In the genomic region with DNA sequence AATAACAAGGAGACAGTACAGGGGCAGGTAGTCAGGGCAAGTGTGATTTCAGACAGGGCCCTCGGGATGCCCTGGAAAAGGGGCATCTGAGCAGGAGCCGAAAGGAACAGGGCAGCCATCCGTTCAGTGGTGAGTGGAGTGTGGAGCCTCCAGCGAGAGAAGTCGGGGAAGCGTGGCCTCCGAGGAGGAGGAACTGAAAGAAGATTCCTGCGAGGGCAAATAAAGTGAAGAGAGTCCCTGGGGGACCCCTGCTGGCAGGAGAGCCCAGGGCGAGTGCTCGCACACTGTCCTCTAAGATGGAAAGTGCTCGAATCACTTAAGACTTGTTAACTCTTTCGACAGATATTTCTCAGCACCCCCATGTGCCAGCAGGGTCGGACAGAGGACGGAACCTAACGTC, we compare ENCODE assay signal across 1 cellular context.
TF ChIP-seq lines count a peak whose summit lies in the region.

No MANE protein-coding gene starts in this region.

TF ChIP-seq in HepG2, 621 proteins besides CTCF, POLR2A, EP300 and RAD21 (continued from another document):
- TF ChIP-seq, protein P1, sequence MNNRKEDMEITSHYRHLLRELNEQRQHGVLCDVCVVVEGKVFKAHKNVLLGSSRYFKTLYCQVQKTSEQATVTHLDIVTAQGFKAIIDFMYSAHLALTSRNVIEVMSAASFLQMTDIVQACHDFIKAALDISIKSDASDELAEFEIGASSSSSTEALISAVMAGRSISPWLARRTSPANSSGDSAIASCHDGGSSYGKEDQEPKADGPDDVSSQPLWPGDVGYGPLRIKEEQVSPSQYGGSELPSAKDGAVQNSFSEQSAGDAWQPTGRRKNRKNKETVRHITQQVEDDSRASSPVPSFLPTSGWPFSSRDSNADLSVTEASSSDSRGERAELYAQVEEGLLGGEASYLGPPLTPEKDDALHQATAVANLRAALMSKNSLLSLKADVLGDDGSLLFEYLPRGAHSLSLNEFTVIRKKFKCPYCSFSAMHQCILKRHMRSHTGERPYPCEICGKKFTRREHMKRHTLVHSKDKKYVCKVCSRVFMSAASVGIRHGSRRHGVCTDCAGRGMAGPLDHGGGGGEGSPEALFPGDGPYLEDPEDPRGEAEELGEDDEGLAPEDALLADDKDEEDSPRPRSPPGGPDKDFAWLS (CRISPR knock-in tag; IDR thresholded peaks at IDR 0.05; ENCODE audit: borderline replicate concordance): no peak
- TF ChIP-seq, protein P2, sequence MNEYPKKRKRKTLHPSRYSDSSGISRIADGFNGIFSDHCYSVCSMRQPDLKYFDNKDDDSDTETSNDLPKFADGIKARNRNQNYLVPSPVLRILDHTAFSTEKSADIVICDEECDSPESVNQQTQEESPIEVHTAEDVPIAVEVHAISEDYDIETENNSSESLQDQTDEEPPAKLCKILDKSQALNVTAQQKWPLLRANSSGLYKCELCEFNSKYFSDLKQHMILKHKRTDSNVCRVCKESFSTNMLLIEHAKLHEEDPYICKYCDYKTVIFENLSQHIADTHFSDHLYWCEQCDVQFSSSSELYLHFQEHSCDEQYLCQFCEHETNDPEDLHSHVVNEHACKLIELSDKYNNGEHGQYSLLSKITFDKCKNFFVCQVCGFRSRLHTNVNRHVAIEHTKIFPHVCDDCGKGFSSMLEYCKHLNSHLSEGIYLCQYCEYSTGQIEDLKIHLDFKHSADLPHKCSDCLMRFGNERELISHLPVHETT (CRISPR knock-in tag; conservative IDR thresholded peaks at IDR 0.05): no peak
- TF ChIP-seq SMC3 (IDR thresholded peaks at IDR 0.05; ENCODE audit: low read length) (peak; percentile 42; the same call in 1 of the 2 replicates), CHD4 (IDR thresholded peaks at IDR 0.05; ENCODE audit: borderline replicate concordance, low read length) (no peak), TCF7 (IDR thresholded peaks at IDR 0.05; ENCODE audit: low read depth) (no peak), ZNF263 (CRISPR knock-in tag; IDR thresholded peaks at IDR 0.05) (0 out of 2 replicates have a peak, but pooled peaks have one; percentile 23), MYC (CRISPR knock-in tag; IDR thresholded peaks at IDR 0.05; ENCODE audit: borderline replicate concordance) (peak; percentile 33; the same call in 1 of the 2 replicates), SP140L (CRISPR knock-in tag; IDR thresholded peaks at IDR 0.05; ENCODE audit: borderline replicate concordance) (no peak), DNMT1 (CRISPR knock-in tag; IDR thresholded peaks at IDR 0.05) (no peak), STAG1 (CRISPR knock-in tag; IDR thresholded peaks at IDR 0.05) (peak; percentile 54), NFRKB (IDR thresholded peaks at IDR 0.05) (no peak), HNF4A (CRISPR knock-in tag; IDR thresholded peaks at IDR 0.05) (no peak), ZNF605 (CRISPR knock-in tag; IDR thresholded peaks at IDR 0.05) (0 out of 2 replicates have a peak, but pooled peaks have one; percentile 23), ZNF839 (CRISPR knock-in tag; IDR thresholded peaks at IDR 0.05; ENCODE audit: borderline replicate concordance) (no peak), PAWR (CRISPR knock-in tag; IDR thresholded peaks at IDR 0.05; ENCODE audit: borderline replicate concordance) (no peak), PTBP1 (IDR thresholded peaks at IDR 0.05; ENCODE audit: low read depth, low read length, poor library complexity, severe bottlenecking) (no peak), TMF1 (CRISPR knock-in tag; IDR thresholded peaks at IDR 0.05; ENCODE audit: low read depth) (no peak)
- TF ChIP-seq, protein P3, sequence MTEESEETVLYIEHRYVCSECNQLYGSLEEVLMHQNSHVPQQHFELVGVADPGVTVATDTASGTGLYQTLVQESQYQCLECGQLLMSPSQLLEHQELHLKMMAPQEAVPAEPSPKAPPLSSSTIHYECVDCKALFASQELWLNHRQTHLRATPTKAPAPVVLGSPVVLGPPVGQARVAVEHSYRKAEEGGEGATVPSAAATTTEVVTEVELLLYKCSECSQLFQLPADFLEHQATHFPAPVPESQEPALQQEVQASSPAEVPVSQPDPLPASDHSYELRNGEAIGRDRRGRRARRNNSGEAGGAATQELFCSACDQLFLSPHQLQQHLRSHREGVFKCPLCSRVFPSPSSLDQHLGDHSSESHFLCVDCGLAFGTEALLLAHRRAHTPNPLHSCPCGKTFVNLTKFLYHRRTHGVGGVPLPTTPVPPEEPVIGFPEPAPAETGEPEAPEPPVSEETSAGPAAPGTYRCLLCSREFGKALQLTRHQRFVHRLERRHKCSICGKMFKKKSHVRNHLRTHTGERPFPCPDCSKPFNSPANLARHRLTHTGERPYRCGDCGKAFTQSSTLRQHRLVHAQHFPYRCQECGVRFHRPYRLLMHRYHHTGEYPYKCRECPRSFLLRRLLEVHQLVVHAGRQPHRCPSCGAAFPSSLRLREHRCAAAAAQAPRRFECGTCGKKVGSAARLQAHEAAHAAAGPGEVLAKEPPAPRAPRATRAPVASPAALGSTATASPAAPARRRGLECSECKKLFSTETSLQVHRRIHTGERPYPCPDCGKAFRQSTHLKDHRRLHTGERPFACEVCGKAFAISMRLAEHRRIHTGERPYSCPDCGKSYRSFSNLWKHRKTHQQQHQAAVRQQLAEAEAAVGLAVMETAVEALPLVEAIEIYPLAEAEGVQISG (CRISPR knock-in tag; IDR thresholded peaks at IDR 0.05): 0 out of 2 replicates have a peak, but pooled peaks have one; percentile 18
- TF ChIP-seq, protein P4, sequence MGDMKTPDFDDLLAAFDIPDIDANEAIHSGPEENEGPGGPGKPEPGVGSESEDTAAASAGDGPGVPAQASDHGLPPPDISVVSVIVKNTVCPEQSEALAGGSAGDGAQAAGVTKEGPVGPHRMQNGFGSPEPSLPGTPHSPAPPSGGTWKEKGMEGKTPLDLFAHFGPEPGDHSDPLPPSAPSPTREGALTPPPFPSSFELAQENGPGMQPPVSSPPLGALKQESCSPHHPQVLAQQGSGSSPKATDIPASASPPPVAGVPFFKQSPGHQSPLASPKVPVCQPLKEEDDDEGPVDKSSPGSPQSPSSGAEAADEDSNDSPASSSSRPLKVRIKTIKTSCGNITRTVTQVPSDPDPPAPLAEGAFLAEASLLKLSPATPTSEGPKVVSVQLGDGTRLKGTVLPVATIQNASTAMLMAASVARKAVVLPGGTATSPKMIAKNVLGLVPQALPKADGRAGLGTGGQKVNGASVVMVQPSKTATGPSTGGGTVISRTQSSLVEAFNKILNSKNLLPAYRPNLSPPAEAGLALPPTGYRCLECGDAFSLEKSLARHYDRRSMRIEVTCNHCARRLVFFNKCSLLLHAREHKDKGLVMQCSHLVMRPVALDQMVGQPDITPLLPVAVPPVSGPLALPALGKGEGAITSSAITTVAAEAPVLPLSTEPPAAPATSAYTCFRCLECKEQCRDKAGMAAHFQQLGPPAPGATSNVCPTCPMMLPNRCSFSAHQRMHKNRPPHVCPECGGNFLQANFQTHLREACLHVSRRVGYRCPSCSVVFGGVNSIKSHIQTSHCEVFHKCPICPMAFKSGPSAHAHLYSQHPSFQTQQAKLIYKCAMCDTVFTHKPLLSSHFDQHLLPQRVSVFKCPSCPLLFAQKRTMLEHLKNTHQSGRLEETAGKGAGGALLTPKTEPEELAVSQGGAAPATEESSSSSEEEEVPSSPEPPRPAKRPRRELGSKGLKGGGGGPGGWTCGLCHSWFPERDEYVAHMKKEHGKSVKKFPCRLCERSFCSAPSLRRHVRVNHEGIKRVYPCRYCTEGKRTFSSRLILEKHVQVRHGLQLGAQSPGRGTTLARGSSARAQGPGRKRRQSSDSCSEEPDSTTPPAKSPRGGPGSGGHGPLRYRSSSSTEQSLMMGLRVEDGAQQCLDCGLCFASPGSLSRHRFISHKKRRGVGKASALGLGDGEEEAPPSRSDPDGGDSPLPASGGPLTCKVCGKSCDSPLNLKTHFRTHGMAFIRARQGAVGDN (CRISPR knock-in tag; IDR thresholded peaks at IDR 0.05): peak; percentile 41
